ENCODE assay signal across 8 cellular contexts in genomic region chr11:62788991-62789390, GRCh38. TPM values are rescaled to one million over a fixed set of nuclear protein-coding genes. Genes with fewer than 3 reads are reported as not detected.
DNase-seq lines count a peak whose midpoint lies in the region; ATAC-seq and TF ChIP-seq lines count a peak whose summit lies in the region.

No MANE protein-coding gene starts in this region.

- peaks cover 13% of the 10 kb centered on the region for H3K36me3 ChIP-seq in H7 (replicated peaks; ENCODE audit: control insufficient read depth, insufficient read depth, low read length)

- H3K9me3 Mint-ChIP-seq in CD14-positive monocyte (no peaks in the 10 kb centered on the region), naive B cell (no peaks in the 10 kb centered on the region)
- H3K9me3 Mint-ChIP-seq in activated T-helper 1 cell treated with anti-CD3 and anti-CD28 coated beads, Interleukin-12 subunit alpha, Interleukin-12 subunit beta, Interleukin-2, Interleukin-4 antibody, amounts not matched to agents 30 ng/mL and 10 ng/mL and 1 ng/mL, durations not matched to agents 14 hours and 24 hours and 36 hours, result no peaks in the 10 kb centered on the region

- H3K4me3 Mint-ChIP-seq in CD14-positive monocyte, result no peak overlapping the region
- peak overlapping the region; percentile 95 for H3K4me3 Mint-ChIP-seq in activated T-helper 1 cell treated with anti-CD3 and anti-CD28 coated beads, Interleukin-12 subunit alpha, Interleukin-12 subunit beta, Interleukin-2, Interleukin-4 antibody, amounts not matched to agents 30 ng/mL and 10 ng/mL and 1 ng/mL, durations not matched to agents 14 hours and 24 hours and 36 hours
- H3K4me3 Mint-ChIP-seq in naive B cell, result peak overlapping the region; percentile 67 to 97 (median 94)

- H3K36me3 Mint-ChIP-seq in CD14-positive monocyte (peaks cover 28 to 37% of the 10 kb centered on the region in 2 donors), naive B cell (peaks cover 0 to under 1% of the 10 kb centered on the region in 2 donors)
- H3K36me3 Mint-ChIP-seq in activated T-helper 1 cell treated with anti-CD3 and anti-CD28 coated beads, Interleukin-12 subunit alpha, Interleukin-12 subunit beta, Interleukin-2, Interleukin-4 antibody, amounts not matched to agents 30 ng/mL and 10 ng/mL and 1 ng/mL, durations not matched to agents 14 hours and 24 hours and 36 hours (ENCODE audit: low read depth), result peaks cover 38% of the 10 kb centered on the region

- H3K27me3 ChIP-seq in H7 (ENCODE audit: control insufficient read depth, insufficient read depth, low read length), result no peaks in the 10 kb centered on the region

- H3K27me3 Mint-ChIP-seq in CD14-positive monocyte (ENCODE audit: low read depth in 3 of 3), result no peaks in the 10 kb centered on the region
- no peaks in the 10 kb centered on the region for H3K27me3 Mint-ChIP-seq in activated T-helper 1 cell treated with anti-CD3 and anti-CD28 coated beads, Interleukin-12 subunit alpha, Interleukin-12 subunit beta, Interleukin-2, Interleukin-4 antibody, amounts not matched to agents 30 ng/mL and 10 ng/mL and 1 ng/mL, durations not matched to agents 14 hours and 24 hours and 36 hours (ENCODE audit: insufficient read depth)
- H3K27me3 Mint-ChIP-seq in naive B cell, result no peaks in the 10 kb centered on the region

- DNase-seq in CD14-positive monocyte (ENCODE audit: low spot score) (no peak), H7 (peak; percentile 48), naive B cell (no peak), NCI-H1417 (lab: John Stamatoyannopoulos, UW) (no peak)
- no peak for DNase-seq in activated T-helper 1 cell treated with anti-CD3 and anti-CD28 coated beads, Interleukin-12 subunit alpha, Interleukin-12 subunit beta, Interleukin-2, Interleukin-4 antibody, amounts not matched to agents 30 ng/mL and 10 ng/mL and 1 ng/mL, durations not matched to agents 14 hours and 24 hours and 36 hours (ENCODE audit: low spot score)

- TF ChIP-seq CTCF in CD14-positive monocyte (IDR thresholded peaks at IDR 0.05), result no peak

- intact Hi-C loops in CD14-positive monocyte (cut with micrococcal nuclease), result loop anchor here (5.0 to 10.0 kb wide), 3 partner anchors 43 to 194 kb away; partner anchors contain the start of genes STX5 (in 1 of the 2), TEX54 (in 1 of the 2) and TUT1 (in 1 of the 2)
- intact Hi-C loops in activated T-helper 1 cell treated with anti-CD3 and anti-CD28 coated beads, Interleukin-12 subunit alpha, Interleukin-12 subunit beta, Interleukin-2, Interleukin-4 antibody, amounts not matched to agents 30 ng/mL and 10 ng/mL and 1 ng/mL, durations not matched to agents 14 hours and 24 hours and 36 hours (cut with micrococcal nuclease), result no loop called here

- ATAC-seq in naive B cell (ENCODE audit: low read depth in 2 of 2), result no peak
- ATAC-seq in activated CD4-positive, CD25-positive, alpha-beta regulatory T cell treated with anti-CD3 and anti-CD28 coated beads, Interleukin-2, amount 50 U/mL, for 24 hours, result no peak
- no peak for ATAC-seq in HG03565 (IDR thresholded peaks at IDR 0.05; ENCODE audit: unreplicated experiment)
- no peak for ATAC-seq in HG02885 (IDR thresholded peaks at IDR 0.05; ENCODE audit: poor library complexity, unreplicated experiment)

- H3K4me1 Mint-ChIP-seq in CD14-positive monocyte (peaks cover 51% of the 10 kb centered on the region), naive B cell (peaks cover 33 to 58% (median 51%) of the 10 kb centered on the region in 3 donors)
- peaks cover 49% of the 10 kb centered on the region for H3K4me1 Mint-ChIP-seq in activated T-helper 1 cell treated with anti-CD3 and anti-CD28 coated beads, Interleukin-12 subunit alpha, Interleukin-12 subunit beta, Interleukin-2, Interleukin-4 antibody, amounts not matched to agents 30 ng/mL and 10 ng/mL and 1 ng/mL, durations not matched to agents 14 hours and 24 hours and 36 hours (ENCODE audit: low read depth)

- no peak overlapping the region for H3K4me3 ChIP-seq in H7 (ENCODE audit: insufficient read depth, low read depth, low read length)

- H3K27ac Mint-ChIP-seq in CD14-positive monocyte (peak overlapping the region in 5 of 7 donors; percentile 67 to 96 (median 90)), naive B cell (peak overlapping the region in 4 of 6 donors; percentile 37 to 85 (median 64))
- peak overlapping the region; percentile 57 for H3K27ac Mint-ChIP-seq in activated T-helper 1 cell treated with anti-CD3 and anti-CD28 coated beads, Interleukin-12 subunit alpha, Interleukin-12 subunit beta, Interleukin-2, Interleukin-4 antibody, amounts not matched to agents 30 ng/mL and 10 ng/mL and 1 ng/mL, durations not matched to agents 14 hours and 24 hours and 36 hours

RNA-seq across cellular contexts. Expression of gene TMEM179B, which starts 1.8 kb away (rescaled TPM):
- polyA plus RNA-seq in CD14-positive monocyte (100 to 1,000 TPM; 220 to 236 TPM), naive B cell (ENCODE audit: low read depth in 6 of 6) (100 to 1,000 TPM; 145 to 275 (median 160) TPM)
- total RNA-seq in H7 (2014; rRNA removed; shearing (Covaris generic)), result 50.1 and 55.2 TPM in 2 replicates
- total RNA-seq in activated T-helper 1 cell treated with anti-CD3 and anti-CD28 coated beads, Interleukin-12 subunit alpha, Interleukin-12 subunit beta, Interleukin-2, Interleukin-4 antibody, amounts not matched to agents 30 ng/mL and 10 ng/mL and 1 ng/mL, durations not matched to agents 14 hours and 24 hours and 36 hours, result 40.6 and 43.0 TPM in 2 replicates

RNA-seq across cellular contexts. Expression of gene TMEM223, which starts 2.8 kb away (rescaled TPM):
- polyA plus RNA-seq in CD14-positive monocyte (10 to 100 TPM; 19.6 to 20.4 TPM), naive B cell (ENCODE audit: low read depth in 6 of 6) (10 to 100 TPM; 28.9 to 52.5 (median 45.3) TPM)
- 30.2 and 42.1 TPM in 2 replicates for total RNA-seq in H7 (2014; rRNA removed; shearing (Covaris generic))
- total RNA-seq in activated T-helper 1 cell treated with anti-CD3 and anti-CD28 coated beads, Interleukin-12 subunit alpha, Interleukin-12 subunit beta, Interleukin-2, Interleukin-4 antibody, amounts not matched to agents 30 ng/mL and 10 ng/mL and 1 ng/mL, durations not matched to agents 14 hours and 24 hours and 36 hours, result 14.3 and 16.0 TPM in 2 replicates

RNA-seq across cellular contexts. Expression of gene NXF1, which starts 16.2 kb away (rescaled TPM):
- polyA plus RNA-seq in CD14-positive monocyte (10 to 100 TPM; 50.1 to 70.6 TPM), naive B cell (ENCODE audit: low read depth in 6 of 6) (100 to 1,000 TPM in 2 of 6 donors, 10 to 100 TPM in 4; 60.9 to 121 (median 90.6) TPM)
- total RNA-seq in H7 (2014; rRNA removed; shearing (Covaris generic)), result 19.1 and 19.3 TPM in 2 replicates
- 155 and 158 TPM in 2 replicates for total RNA-seq in activated T-helper 1 cell treated with anti-CD3 and anti-CD28 coated beads, Interleukin-12 subunit alpha, Interleukin-12 subunit beta, Interleukin-2, Interleukin-4 antibody, amounts not matched to agents 30 ng/mL and 10 ng/mL and 1 ng/mL, durations not matched to agents 14 hours and 24 hours and 36 hours

RNA-seq across cellular contexts. Expression of gene TAF6L, which starts 17.8 kb away (rescaled TPM):
- 1 to 10 TPM; 5.1 to 5.3 TPM for polyA plus RNA-seq in CD14-positive monocyte
- total RNA-seq in H7 (2014; rRNA removed; shearing (Covaris generic)), result 32.1 and 42.9 TPM in 2 replicates
- total RNA-seq in activated T-helper 1 cell treated with anti-CD3 and anti-CD28 coated beads, Interleukin-12 subunit alpha, Interleukin-12 subunit beta, Interleukin-2, Interleukin-4 antibody, amounts not matched to agents 30 ng/mL and 10 ng/mL and 1 ng/mL, durations not matched to agents 14 hours and 24 hours and 36 hours, result 19.4 and 20.7 TPM in 2 replicates
- polyA plus RNA-seq in naive B cell (ENCODE audit: low read depth in 6 of 6), result 10 to 100 TPM in 2 of 6 donors, 1 to 10 TPM in 4; 8.3 to 14.3 (median 9.5) TPM

RNA-seq across cellular contexts. Expression of gene POLR2G, which starts 27.6 kb away (rescaled TPM):
- 100 to 1,000 TPM; 231 to 243 TPM for polyA plus RNA-seq in CD14-positive monocyte
- total RNA-seq in H7 (2014; rRNA removed; shearing (Covaris generic)), result 155 and 172 TPM in 2 replicates
- 145 and 148 TPM in 2 replicates for total RNA-seq in activated T-helper 1 cell treated with anti-CD3 and anti-CD28 coated beads, Interleukin-12 subunit alpha, Interleukin-12 subunit beta, Interleukin-2, Interleukin-4 antibody, amounts not matched to agents 30 ng/mL and 10 ng/mL and 1 ng/mL, durations not matched to agents 14 hours and 24 hours and 36 hours
- polyA plus RNA-seq in naive B cell (ENCODE audit: low read depth in 6 of 6), result 100 to 1,000 TPM; 249 to 395 (median 290) TPM

Comparison
In these comparisons a context has a peak if more than half of its experiments do, and no peak if none do; other contexts are left out.
1. H3K4me3 Mint-ChIP-seq: peak in activated T-helper 1 cell treated with anti-CD3 and anti-CD28 coated beads, Interleukin-12 subunit alpha, Interleukin-12 subunit beta, Interleukin-2, Interleukin-4 antibody, amounts not matched to agents 30 ng/mL and 10 ng/mL and 1 ng/mL, durations not matched to agents 14 hours and 24 hours and 36 hours (single experiment) and naive B cell (8 of 8); none in CD14-positive monocyte (0 of 2).
2. Peak in every context shown above with its lines, with median percentiles within 50 percentile points of each other: H3K27ac Mint-ChIP-seq.